Comparison of ENCODE assay signal across 21 cellular contexts in genomic region chr16:85077039-85077438, GRCh38. TPM values are rescaled to one million over a fixed set of nuclear protein-coding genes. Genes with fewer than 3 reads are reported as not detected.
DNase-seq lines count a peak whose midpoint lies in the region; ATAC-seq, FAIRE-seq and TF ChIP-seq lines count a peak whose summit lies in the region.
"Had no signal": no experiment of that assay in that cellular context is flagged by ENCODE, and none has a peak within 500 bp of the region (broad histone marks: within the 10 kb centered on the region; RNA-seq: fewer than 3 reads in every experiment).

No MANE protein-coding gene starts in this region.

- H3K27me3 ChIP-seq in right cardiac atrium (ENCODE audit: control insufficient read depth, insufficient read depth) (no peaks in the 10 kb centered on the region), left ventricle myocardium inferior (ENCODE audit: low read depth) (no peaks in the 10 kb centered on the region), HCT116 (ENCODE audit: insufficient read depth, low read length) (no peaks in the 10 kb centered on the region), K562 (ENCODE audit: control insufficient read depth in 2 of 2, insufficient read depth in 2 of 2, low read length in 2 of 2) (no peaks in the 10 kb centered on the region)

- H3K4me1 Mint-ChIP-seq in stimulated activated memory B cell treated with anti-CD40 and anti-IgM and Interleukin-4, amounts not matched to agents 10 μg/mL and 1 μg/mL and 100 μg/mL, for 72 hours: peaks cover 8% of the 10 kb centered on the region

- no peak for TF ChIP-seq EP300 in K562 (IDR thresholded peaks at IDR 0.05; ENCODE audit: low read length)

- RAD21 ChIA-PET in HCT116 (lab: Charles Lee; ENCODE audit: low non-redundant PET in 1 of 2, low total read pairs in 2 of 2, uncharacterized antibody in 2 of 2, unreplicated experiment in 2 of 2): no interaction called here

- FAIRE-seq in K562 (lab: Jason Lieb, UNC): no peak
- FAIRE-seq: A204.1, GM18507, H1 had no signal

- peaks cover 42% of the 10 kb centered on the region for H3K27me3 Mint-ChIP-seq in stimulated activated memory B cell treated with anti-CD40 and anti-IgM and Interleukin-4, amounts not matched to agents 10 μg/mL and 1 μg/mL and 100 μg/mL, for 72 hours

- intact Hi-C loops in right cardiac atrium (cut with DNase I) (loop anchor here in 1 of 4 donors (10.0 kb wide), 1 partner anchor 58 kb away; no protein-coding TSS in a partner anchor), left ventricle myocardium inferior (cut with micrococcal nuclease) (no loop called here), HCT116 (cut with micrococcal nuclease) (no loop called here), K562 (cut with micrococcal nuclease) (no loop called here)

- peaks cover 11% of the 10 kb centered on the region for H3K36me3 Mint-ChIP-seq in stimulated activated memory B cell treated with anti-CD40 and anti-IgM and Interleukin-4, amounts not matched to agents 10 μg/mL and 1 μg/mL and 100 μg/mL, for 72 hours

- no peak for TF ChIP-seq CTCF in left ventricle myocardium inferior (IDR thresholded peaks at IDR 0.05; ENCODE audit: borderline replicate concordance)
- TF ChIP-seq CTCF in HCT116 (IDR thresholded peaks at IDR 0.05 in 2 of 3, conservative IDR thresholded peaks at IDR 0.05 in 1 of 3; ENCODE audit: borderline replicate concordance in 1 of 3, insufficient read depth in 1 of 3, low read depth in 2 of 3, low read length in 2 of 3): no peak; a peak in 1 of 6 replicates
- TF ChIP-seq CTCF in K562 (IDR thresholded peaks at IDR 0.05 in 2 of 3, conservative IDR thresholded peaks at IDR 0.05 in 1 of 3; ENCODE audit: insufficient read depth in 2 of 3, low read depth in 1 of 3, low read length in 3 of 3): no peak

- H3K9me2 ChIP-seq in HCT116 (ENCODE audit: insufficient read depth): no peaks in the 10 kb centered on the region

- H3K9ac ChIP-seq in HCT116 (ENCODE audit: low read length): no peak overlapping the region
- H3K9ac ChIP-seq in K562 (ENCODE audit: insufficient read depth in 1 of 2, low read depth in 2 of 2, low read length in 2 of 2): no peak overlapping the region; a peak in 1 of 4 replicates

- H4K20me1 ChIP-seq in HCT116 (ENCODE audit: insufficient read depth) (no peaks in the 10 kb centered on the region), K562 (replicated peaks; ENCODE audit: control insufficient read depth, insufficient read depth, low read length) (no peaks in the 10 kb centered on the region; the same call in 1 of the 2 replicates)

- no peaks in the 10 kb centered on the region for H3K79me2 ChIP-seq in HCT116 (ENCODE audit: insufficient read depth, low read length)
- H3K79me2 ChIP-seq in K562 (ENCODE audit: control insufficient read depth, insufficient read depth, low read length): no peaks in the 10 kb centered on the region

- H3K9me1 ChIP-seq in K562 (ENCODE audit: control insufficient read depth, insufficient read depth, low read length): no peaks in the 10 kb centered on the region

- H3K9me3 Mint-ChIP-seq in stimulated activated memory B cell treated with anti-CD40 and anti-IgM and Interleukin-4, amounts not matched to agents 10 μg/mL and 1 μg/mL and 100 μg/mL, for 72 hours: no peaks in the 10 kb centered on the region

- H3K27ac ChIP-seq in right cardiac atrium (ENCODE audit: low read length) (no peak overlapping the region), left ventricle myocardium inferior (replicated peaks) (no peak overlapping the region), HCT116 (ENCODE audit: low read depth, low read length) (no peak overlapping the region), K562 (ENCODE audit: extremely low read depth, low read depth, low read length) (no peak overlapping the region)
- H3K27ac ChIP-seq: PC-9 had no signal

- H3K4me3 ChIP-seq in right cardiac atrium (ENCODE audit: low read length) (no peak overlapping the region), left ventricle myocardium inferior (no peak overlapping the region), HCT116 (replicated peaks in 1 of 2; ENCODE audit: low read depth in 1 of 2, low read length in 2 of 2) (no peak overlapping the region), K562 (no peak overlapping the region)
- H3K4me3 ChIP-seq: PC-9 had no signal

- H3K9me3 ChIP-seq in right cardiac atrium (ENCODE audit: control insufficient read depth, low read length): no peaks in the 10 kb centered on the region
- H3K9me3 ChIP-seq in left ventricle myocardium inferior (replicated peaks): no peaks in the 10 kb centered on the region
- no peaks in the 10 kb centered on the region for H3K9me3 ChIP-seq in HCT116 (ENCODE audit: control insufficient read depth in 1 of 2, insufficient read depth in 1 of 2, low read depth in 1 of 2, low read length in 2 of 2)
- H3K9me3 ChIP-seq in K562 (replicated peaks; ENCODE audit: control insufficient read depth, insufficient read depth, low read depth, low read length): no peaks in the 10 kb centered on the region
- H3K9me3 ChIP-seq: Caco-2 had no signal

- ATAC-seq in right cardiac atrium (no peak), HCT116 (peak; percentile 39; the same call in 1 of the 2 replicates), K562 (0 out of 3 replicates have a peak, but pooled peaks have one; percentile 22), HG02571 (IDR thresholded peaks at IDR 0.05; ENCODE audit: unreplicated experiment) (no peak)
- ATAC-seq in stimulated activated memory B cell treated with anti-CD40 and anti-IgM and Interleukin-4, amounts not matched to agents 10 μg/mL and 1 μg/mL and 100 μg/mL, for 72 hours: peak; percentile 53

- H2AFZ ChIP-seq in HCT116 (ENCODE audit: low read depth, low read length, poor library complexity, severe bottlenecking) (no peak overlapping the region), K562 (ENCODE audit: low read depth, low read length) (no peak overlapping the region)
- H2AFZ ChIP-seq: PC-9 had no signal

- CTCF ChIA-PET in HCT116 (lab: Charles Lee): no interaction called here
- CTCF ChIA-PET in K562 (lab: Yijun Ruan, JAX; ENCODE audit: low intra/inter-chr PET ratio): no interaction called here

- no peak for TF ChIP-seq POLR2A in HCT116 (IDR thresholded peaks at IDR 0.05; ENCODE audit: borderline replicate concordance, extremely low read depth, insufficient read depth, insufficient read length)
- TF ChIP-seq POLR2A in K562 (conservative IDR thresholded peaks at IDR 0.05): no peak

- H3K4me3 Mint-ChIP-seq in stimulated activated memory B cell treated with anti-CD40 and anti-IgM and Interleukin-4, amounts not matched to agents 10 μg/mL and 1 μg/mL and 100 μg/mL, for 72 hours: no peak overlapping the region

- DNase-seq in right cardiac atrium (peak in 2 of 3 donors; percentile 30 to 33), left ventricle myocardium inferior (no peak), HCT116 (ENCODE audit: low read depth, low spot score) (no peak), K562 (ENCODE audit: extremely low read depth in 1 of 4, low spot score in 3 of 4) (no peak), pons (ENCODE audit: low spot score) (no peak)
- DNase-seq in activated CD8-positive, alpha-beta memory T cell treated with anti-CD3 and anti-CD28 coated beads, Interleukin-2, amount 50 U/mL, for 48 hours: no peak
- DNase-seq: Caco-2, DMS153, Karpas-422, MM.1S, NCI-H1417 treated with DMSO at 0.1 percent for 48 hours, NCI-H2029, NCI-H2171 treated with DMSO at 0.1 percent for 48 hours, NCI-H82, PC-9 had no signal

- no peaks in the 10 kb centered on the region for H3K4me1 ChIP-seq in right cardiac atrium (ENCODE audit: control insufficient read depth, insufficient read depth, low read length)
- H3K4me1 ChIP-seq in left ventricle myocardium inferior: peaks cover 6% of the 10 kb centered on the region
- no peaks in the 10 kb centered on the region for H3K4me1 ChIP-seq in HCT116 (ENCODE audit: control insufficient read depth in 1 of 2, insufficient read depth in 2 of 2, low read length in 2 of 2)
- peaks cover 0 to 26% of the 10 kb centered on the region in 2 experiments; a peak in 2 of 5 replicates for H3K4me1 ChIP-seq in K562 (replicated peaks in 1 of 2; ENCODE audit: control insufficient read depth in 2 of 2, insufficient read depth in 2 of 2, low read length in 2 of 2)
- H3K4me1 ChIP-seq: Caco-2 had no signal

- in situ Hi-C loops in K562 (cut with MboI): no loop called here

- H3K27ac Mint-ChIP-seq in stimulated activated memory B cell treated with anti-CD40 and anti-IgM and Interleukin-4, amounts not matched to agents 10 μg/mL and 1 μg/mL and 100 μg/mL, for 72 hours: peak overlapping the region; percentile 25

- WGBS in right cardiac atrium: 85% methylated on average over 10 of the region's 10 CpGs
- 70% methylated on average over 10 of the region's 10 CpGs for WGBS in K562 (ENCODE audit: insufficient coverage, low coverage, missing lambda C conversion rate)

- BruUV-seq in HCT116 (replicated peaks; lab: Mats Ljungman, UMichigan): no TSS peak
- no TSS peak for BruUV-seq in K562 (replicated peaks; lab: Mats Ljungman, UMichigan)

- H3K36me3 ChIP-seq in left ventricle myocardium inferior (peaks cover 52% of the 10 kb centered on the region), HCT116 (ENCODE audit: control insufficient read depth in 1 of 2, insufficient read depth in 2 of 2, low read length in 2 of 2) (no peaks in the 10 kb centered on the region), K562 (ENCODE audit: control insufficient read depth, insufficient read depth, low read length) (peaks cover 52% of the 10 kb centered on the region; the same call in 1 of the 3 replicates)

- TF ChIP-seq RAD21 in HCT116 (IDR thresholded peaks at IDR 0.05; ENCODE audit: low read depth) (no peak), K562 (CRISPR knock-in tag; conservative IDR thresholded peaks at IDR 0.05 in 1 of 2, IDR thresholded peaks at IDR 0.05 in 1 of 2) (no peak)

- H3K4me2 ChIP-seq in HCT116 (ENCODE audit: low read length) (no peak overlapping the region), K562 (ENCODE audit: insufficient read depth, low read length) (no peak overlapping the region)
- H3K4me2 ChIP-seq: PC-9 had no signal

- POLR2A ChIA-PET in HCT116 (lab: Charles Lee) (no interaction called here), K562 (lab: Yijun Ruan, JAX) (interaction anchor here (1.2 kb wide), 1 partner anchor 30 kb away, joined by 4 read pairs; no protein-coding TSS in a partner anchor)

RNA-seq across cellular contexts. Expression of gene CIBAR2, which starts 35.2 kb away (rescaled TPM):
- total RNA-seq in right cardiac atrium (not detected), left ventricle myocardium inferior (not detected), HCT116 (2021; ENCODE audit: unreplicated experiment) (0.27 TPM), K562 (2014; rRNA removed) (not detected in 2 replicates), K562 (2014; rRNA removed; fragmentation: Illumina TruSeq; extraction: Trizol) (not detected in 2 replicates), K562 (2015; rRNA removed; fragmentation: Illumina TruSeq; extraction: Trizol) (not detected in 2 replicates), K562 (2021) (not detected in 2 replicates)
- polyA plus RNA-seq in right cardiac atrium (0.09 TPM), K562 (2011; rRNA removed) (not detected in 2 replicates), K562 (2014; fragmentation: Illumina TruSeq; extraction: Trizol) (not detected in 2 replicates), K562 (2014; fragmentation: Nextera tagmentation; extraction: Ambion mirVana) (not detected), K562 (2014; rRNA removed) (not detected in 2 replicates)
- polyA plus RNA-seq in HCT116 (2012): 0.20 and 0.21 TPM in 2 replicates
- total RNA-seq in K562 (2011; cell fraction: chromatin; rRNA removed; ENCODE audit: low replicate concordance): not detected in 2 replicates
- total RNA-seq in K562 (2011; cell fraction: nucleolus; rRNA removed): not detected in 2 replicates
- total RNA-seq in K562 (2011; cell fraction: nucleoplasm; rRNA removed): not detected in 2 replicates
- polyA plus RNA-seq in K562 (2011; cell fraction: cytosol; rRNA removed): not detected in 2 replicates
- not detected in 2 replicates for polyA plus RNA-seq in K562 (2011; cell fraction: nucleus; rRNA removed)
- not detected in 2 replicates for polyA plus RNA-seq in K562 (2012)
- polyA minus RNA-seq in K562 (2011; rRNA and poly(A)+ RNA removed): not detected in 2 replicates
- polyA minus RNA-seq in K562 (2011; cell fraction: cytosol; rRNA and poly(A)+ RNA removed): not detected in 2 replicates
- polyA minus RNA-seq in K562 (2011; cell fraction: nucleus; rRNA and poly(A)+ RNA removed): not detected in 2 replicates
- total RNA-seq: Caco-2, H1, NCI-H460, PC-9 had no signal

RNA-seq across cellular contexts. Expression of gene KIAA0513, which starts 49.4 kb away (rescaled TPM):
- 10 to 100 TPM; 10.9 to 13.5 (median 12.6) TPM for total RNA-seq in right cardiac atrium
- 6.7 TPM for polyA plus RNA-seq in right cardiac atrium
- total RNA-seq in left ventricle myocardium inferior: 10.0 TPM
- total RNA-seq in HCT116 (2021; ENCODE audit: unreplicated experiment): 6.6 TPM
- polyA plus RNA-seq in HCT116 (2012): 4.4 and 4.9 TPM in 2 replicates
- total RNA-seq in K562 (2011; cell fraction: chromatin; rRNA removed; ENCODE audit: low replicate concordance): 51.3 and 93.2 TPM in 2 replicates
- 39.2 and 39.4 TPM in 2 replicates for total RNA-seq in K562 (2011; cell fraction: nucleolus; rRNA removed)
- total RNA-seq in K562 (2011; cell fraction: nucleoplasm; rRNA removed): 29.0 and 33.3 TPM in 2 replicates
- total RNA-seq in K562 (2014; rRNA removed): 11.0 and 11.2 TPM in 2 replicates
- 6.1 and 10.3 TPM in 2 replicates for total RNA-seq in K562 (2014; rRNA removed; fragmentation: Illumina TruSeq; extraction: Trizol)
- 9.3 and 9.7 TPM in 2 replicates for total RNA-seq in K562 (2015; rRNA removed; fragmentation: Illumina TruSeq; extraction: Trizol)
- 13.7 and 14.7 TPM in 2 replicates for total RNA-seq in K562 (2021)
- polyA plus RNA-seq in K562 (2011; rRNA removed): 6.9 and 8.6 TPM in 2 replicates
- 4.0 and 9.6 TPM in 2 replicates for polyA plus RNA-seq in K562 (2011; cell fraction: cytosol; rRNA removed)
- 6.8 and 12.9 TPM in 2 replicates for polyA plus RNA-seq in K562 (2011; cell fraction: nucleus; rRNA removed)
- 10.5 and 13.3 TPM in 2 replicates for polyA plus RNA-seq in K562 (2012)
- 10.1 and 12.6 TPM in 2 replicates for polyA plus RNA-seq in K562 (2014; fragmentation: Illumina TruSeq; extraction: Trizol)
- under 1 TPM; 0.18 to 0.36 TPM for polyA plus RNA-seq in K562 (2014; fragmentation: Nextera tagmentation; extraction: Ambion mirVana)
- 9.8 and 10.2 TPM in 2 replicates for polyA plus RNA-seq in K562 (2014; rRNA removed)
- 7.7 and 17.3 TPM in 2 replicates for polyA minus RNA-seq in K562 (2011; rRNA and poly(A)+ RNA removed)
- 5.1 and 6.4 TPM in 2 replicates for polyA minus RNA-seq in K562 (2011; cell fraction: cytosol; rRNA and poly(A)+ RNA removed)
- 9.6 and 11.7 TPM in 2 replicates for polyA minus RNA-seq in K562 (2011; cell fraction: nucleus; rRNA and poly(A)+ RNA removed)

Comparison
In these comparisons a context has a peak if more than half of its experiments do, and no peak if none do; other contexts are left out.
1. DNase-seq: peak in right cardiac atrium (2 of 3); none in left ventricle myocardium inferior (single experiment), HCT116 (single experiment), K562 (0 of 4), activated CD8-positive, alpha-beta memory T cell treated with anti-CD3 and anti-CD28 coated beads, Interleukin-2, amount 50 U/mL, for 48 hours (single experiment) and pons (single experiment).
2. ATAC-seq: peak in HCT116 (single experiment), K562 (single experiment) and stimulated activated memory B cell treated with anti-CD40 and anti-IgM and Interleukin-4, amounts not matched to agents 10 μg/mL and 1 μg/mL and 100 μg/mL, for 72 hours (single experiment); none in right cardiac atrium (0 of 2) and HG02571 (single experiment).